In the genomic region with DNA sequence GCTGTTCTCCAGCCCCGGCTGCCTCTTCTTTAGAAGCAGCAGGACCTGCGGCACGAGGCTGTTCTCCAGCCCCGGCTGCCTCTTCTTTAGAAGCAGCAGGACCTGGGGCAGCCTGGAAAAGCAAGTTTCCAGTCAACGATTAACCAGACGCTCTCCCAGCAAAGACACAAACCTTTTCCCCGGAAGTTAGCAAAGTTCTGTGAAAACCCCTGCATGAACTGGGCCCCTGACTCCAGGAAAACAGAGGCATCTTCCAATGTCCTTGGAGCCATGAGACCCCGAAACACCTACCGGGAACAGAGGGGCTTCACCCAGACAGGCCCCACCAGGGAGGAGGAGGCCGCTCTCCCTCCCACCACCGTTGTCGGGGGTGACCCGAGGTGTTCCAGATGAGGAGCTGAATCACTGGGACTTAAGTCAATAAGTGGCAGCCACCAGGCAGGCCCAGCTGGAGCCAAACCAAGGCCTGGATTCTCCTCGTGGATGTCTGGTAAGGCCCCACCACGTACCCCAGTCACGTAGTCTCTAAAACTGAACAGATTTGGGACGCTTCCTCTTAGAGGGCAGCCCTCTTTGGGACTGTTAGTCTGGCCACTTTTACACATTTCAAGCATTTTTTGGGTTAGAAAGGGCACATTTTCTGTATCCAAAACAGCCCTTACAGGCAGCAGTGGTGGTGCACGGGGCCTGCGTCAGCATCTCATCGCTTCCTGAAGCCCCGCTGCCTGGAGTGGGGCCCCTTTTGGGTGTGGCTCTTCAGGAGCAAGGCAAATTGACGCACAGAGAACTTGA, we compare ENCODE assay signal across 8 cellular contexts. TPM values are rescaled to one million over a fixed set of nuclear protein-coding genes. Genes with fewer than 3 reads are reported as not detected.
DNase-seq lines count a peak whose midpoint lies in the region; ATAC-seq and TF ChIP-seq lines count a peak whose summit lies in the region.

A gene with protein sequence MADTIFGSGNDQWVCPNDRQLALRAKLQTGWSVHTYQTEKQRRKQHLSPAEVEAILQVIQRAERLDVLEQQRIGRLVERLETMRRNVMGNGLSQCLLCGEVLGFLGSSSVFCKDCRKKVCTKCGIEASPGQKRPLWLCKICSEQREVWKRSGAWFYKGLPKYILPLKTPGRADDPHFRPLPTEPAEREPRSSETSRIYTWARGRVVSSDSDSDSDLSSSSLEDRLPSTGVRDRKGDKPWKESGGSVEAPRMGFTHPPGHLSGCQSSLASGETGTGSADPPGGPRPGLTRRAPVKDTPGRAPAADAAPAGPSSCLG (minus strand): TSS at position 387 of the 792 bp plus-strand sequence. CDS start 25,264 bp downstream, outside the sequence.

- WGBS in ectodermal cell, 2 experiments = 34 to 37% methylated on average over 22 of the region's 22 CpGs

- peak within 1 kb of the TSS; percentile 89 for H3K4me2 ChIP-seq in BLaER1

- H3K27me3 ChIP-seq in BLaER1 (no peaks in the 10 kb centered on the region), ectodermal cell (ENCODE audit: control insufficient read depth, insufficient read depth, low read length, poor library complexity, severe bottlenecking) (no peaks in the 10 kb centered on the region), muscle layer of duodenum (ENCODE audit: low read depth, low read length) (no peaks in the 10 kb centered on the region)

- in situ Hi-C loops in GM13976 (cut with MboI; ENCODE audit: low sequenced_read_pairs, unreplicated experiment) = no loop called here

- H3K4me3 ChIP-seq in BLaER1 (peak within 1 kb of the TSS; percentile 30; the same call in 1 of the 2 replicates), ectodermal cell (ENCODE audit: insufficient read depth, low read depth, low read length) (peak within 1 kb of the TSS; percentile 8), muscle layer of duodenum (ENCODE audit: low read depth in 1 of 2, low read length in 2 of 2) (no peak within 1 kb of the TSS)

- peak within 1 kb of the TSS; percentile 43 for H3K9ac ChIP-seq in BLaER1

- H3K4me1 ChIP-seq in BLaER1 = peaks cover 87% of the 10 kb centered on the region
- peaks cover 26% of the 10 kb centered on the region for H3K4me1 ChIP-seq in ectodermal cell (ENCODE audit: control insufficient read depth, insufficient read depth, low read length)
- H3K4me1 ChIP-seq in muscle layer of duodenum (ENCODE audit: control insufficient read depth in 1 of 2, insufficient read depth in 2 of 2, low read length in 2 of 2) = peaks cover 3 to 16% of the 10 kb centered on the region in 2 donors

- no peaks in the 10 kb centered on the region for H4K20me1 ChIP-seq in BLaER1

- TF ChIP-seq CTCF in GM13976 (IDR thresholded peaks at IDR 0.05; ENCODE audit: borderline replicate concordance, control extremely low read depth, extremely low read depth, insufficient read depth, missing control alignments) = no peak

- H3K36me3 ChIP-seq in BLaER1 (no peaks in the 10 kb centered on the region; the same call in 1 of the 2 replicates), ectodermal cell (ENCODE audit: control insufficient read depth, insufficient read depth, low read length) (no peaks in the 10 kb centered on the region), muscle layer of duodenum (ENCODE audit: control insufficient read depth in 1 of 2, insufficient read depth in 2 of 2, low read length in 2 of 2) (no peaks in the 10 kb centered on the region)

- DNase-seq in NCI-H2227 treated with DMSO at 0.1 percent for 48 hours (lab: John Stamatoyannopoulos, UW) (peak; percentile 43), GM13976 (ENCODE audit: low spot score) (no peak), NCI-H69 (lab: John Stamatoyannopoulos, UW) (no peak), COR-L47 (lab: John Stamatoyannopoulos, UW) (no peak)

- ATAC-seq in HG02571 (IDR thresholded peaks at IDR 0.05; ENCODE audit: unreplicated experiment) = no peak

- H3K27ac ChIP-seq in BLaER1 (peak within 1 kb of the TSS; percentile 86), ectodermal cell (ENCODE audit: insufficient read depth, low read depth, low read length, poor library complexity, severe bottlenecking) (peak within 1 kb of the TSS; percentile 0), muscle layer of duodenum (ENCODE audit: low read length) (peak within 1 kb of the TSS; percentile 89)

- H3K9me3 ChIP-seq in BLaER1 = peaks cover 27% of the 10 kb centered on the region
- H3K9me3 ChIP-seq in ectodermal cell (ENCODE audit: control insufficient read depth, low read length) = no peaks in the 10 kb centered on the region
- no peaks in the 10 kb centered on the region for H3K9me3 ChIP-seq in muscle layer of duodenum (ENCODE audit: control insufficient read depth in 1 of 2, low read length in 2 of 2)

RNA-seq across cellular contexts. Expression of the gene that starts here (rescaled TPM):
- 6.7 TPM for polyA plus RNA-seq in ectodermal cell (2013, experiment 1 of 4)
- polyA plus RNA-seq in ectodermal cell (2013, experiment 2 of 4) = 9.6 TPM
- 6.8 TPM for polyA plus RNA-seq in ectodermal cell (2013, experiment 3 of 4)
- 7.3 TPM for polyA plus RNA-seq in ectodermal cell (2013, experiment 4 of 4)

Comparison
In these comparisons a context has a peak if more than half of its experiments do, and no peak if none do; other contexts are left out.
1. H3K27ac ChIP-seq: peak in every context shown above with its lines; median percentile 89 in muscle layer of duodenum; 86 in BLaER1; 0 in ectodermal cell.
2. H3K4me3 ChIP-seq: peak in BLaER1 (single experiment) and ectodermal cell (single experiment); none in muscle layer of duodenum (0 of 2).